ENCODE assay signal across 18 cellular contexts in the genomic region with DNA sequence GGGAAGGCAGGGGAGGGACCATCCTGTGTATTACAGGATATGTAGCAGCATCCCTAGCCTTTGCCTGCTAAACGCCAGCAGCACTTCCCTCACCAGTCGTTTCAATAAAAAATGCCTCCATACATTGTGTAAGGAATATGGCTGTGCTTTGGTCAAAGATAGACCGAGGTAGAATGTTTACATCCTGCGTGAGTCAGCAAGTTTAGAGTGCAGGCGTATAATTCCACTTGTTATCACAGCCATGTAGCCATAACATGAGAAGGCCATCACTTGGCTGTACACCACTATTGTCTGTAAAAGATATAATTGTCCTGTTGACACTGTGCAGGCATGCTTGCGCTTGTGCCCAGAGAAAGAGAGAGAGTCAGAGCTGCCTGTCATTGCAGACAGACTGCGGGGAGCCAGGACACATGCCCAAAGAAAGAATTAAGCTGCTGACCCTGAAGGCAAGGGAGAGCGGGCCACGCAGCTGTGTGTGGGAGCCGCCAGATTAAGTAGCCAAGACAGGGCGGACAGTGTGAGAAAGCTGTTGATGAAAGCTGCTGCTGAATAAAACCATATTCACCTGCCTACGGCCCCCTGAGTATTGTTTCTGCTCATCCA.
DNase-seq lines count a peak whose midpoint lies in the region; ATAC-seq and TF ChIP-seq lines count a peak whose summit lies in the region.
"Had no signal": no experiment of that assay in that cellular context is flagged by ENCODE, and none has a peak within 500 bp of the region (broad histone marks: within the 10 kb centered on the region; RNA-seq: fewer than 3 reads in every experiment).

No MANE protein-coding gene starts in this region.

- TF ChIP-seq CTCF in fibroblast of villous mesenchyme (IDR thresholded peaks at IDR 0.05; ENCODE audit: insufficient read depth, low read depth, low read length) (no peak), osteocyte (IDR thresholded peaks at IDR 0.05) (no peak)

- no peak overlapping the region for H3K27ac Mint-ChIP-seq in osteocyte (ENCODE audit: unreplicated experiment)
- H3K27ac Mint-ChIP-seq: activated naive CD8-positive, alpha-beta T cell treated with anti-CD3 and anti-CD28 coated beads, Interleukin-2, amount 50 U/mL, for 24 hours; mesothelial cell of epicardium had no signal

- no peak for ATAC-seq in GM18502 (IDR thresholded peaks at IDR 0.05; ENCODE audit: poor library complexity, unreplicated experiment)
- no peak for ATAC-seq in HG02970 (IDR thresholded peaks at IDR 0.05; ENCODE audit: low FRiP score, unreplicated experiment)
- ATAC-seq: activated naive CD8-positive, alpha-beta T cell treated with anti-CD3 and anti-CD28 coated beads, Interleukin-2, amount 50 U/mL, for 24 hours had no signal

- H3K4me1 Mint-ChIP-seq in osteocyte (ENCODE audit: unreplicated experiment) = no peaks in the 10 kb centered on the region
- H3K4me1 Mint-ChIP-seq: activated naive CD8-positive, alpha-beta T cell treated with anti-CD3 and anti-CD28 coated beads, Interleukin-2, amount 50 U/mL, for 24 hours had no signal

- H3K4me3 Mint-ChIP-seq in osteocyte (ENCODE audit: unreplicated experiment) = no peak overlapping the region
- H3K4me3 Mint-ChIP-seq: activated naive CD8-positive, alpha-beta T cell treated with anti-CD3 and anti-CD28 coated beads, Interleukin-2, amount 50 U/mL, for 24 hours; central memory CD8-positive, alpha-beta T cell; mesothelial cell of epicardium had no signal

- DNase-seq in COR-L47 (lab: John Stamatoyannopoulos, UW) (peak; percentile 73), NCI-H2227 (lab: John Stamatoyannopoulos, UW; ENCODE audit: unreplicated experiment) (peak; percentile 71), fibroblast of villous mesenchyme (ENCODE audit: low read depth) (peak; percentile 47), osteocyte (ENCODE audit: extremely low spot score, unreplicated experiment) (peak; percentile 49), LoVo (ENCODE audit: low spot score) (no peak), GM19238 (ENCODE audit: insufficient read length, low spot score) (no peak)
- DNase-seq: activated CD4-positive, alpha-beta T cell treated with anti-CD3 and anti-CD28 coated beads, Interleukin-2, amount 50 U/mL, for 48 hours; activated naive CD8-positive, alpha-beta T cell treated with anti-CD3 and anti-CD28 coated beads, Interleukin-2, amount 50 U/mL, for 24 hours; activated T-cell treated with anti-CD3 and anti-CD28 coated beads, Interleukin-2, amount 50 U/mL, for 48 hours; Caco-2; OCI-M1; stimulated activated CD4-positive, alpha-beta T cell treated with anti-CD3 and anti-CD28 coated beads, Interleukin-15, amount 100 ng/mL, for 24 hours had no signal

- no peaks in the 10 kb centered on the region for H3K36me3 Mint-ChIP-seq in osteocyte (ENCODE audit: unreplicated experiment)
- H3K36me3 Mint-ChIP-seq: mesothelial cell of epicardium had no signal

- peaks cover 14% of the 10 kb centered on the region for H3K9me3 Mint-ChIP-seq in osteocyte (ENCODE audit: unreplicated experiment)
- H3K9me3 Mint-ChIP-seq: activated naive CD8-positive, alpha-beta T cell treated with anti-CD3 and anti-CD28 coated beads, Interleukin-2, amount 50 U/mL, for 24 hours; central memory CD8-positive, alpha-beta T cell had no signal

- H3K27me3 Mint-ChIP-seq in osteocyte (ENCODE audit: unreplicated experiment) = peaks cover 12% of the 10 kb centered on the region
- H3K27me3 Mint-ChIP-seq: activated naive CD8-positive, alpha-beta T cell treated with anti-CD3 and anti-CD28 coated beads, Interleukin-2, amount 50 U/mL, for 24 hours; central memory CD8-positive, alpha-beta T cell had no signal

- no peak overlapping the region for H3K4me3 ChIP-seq in fibroblast of villous mesenchyme (ENCODE audit: low read depth, low read length)
- H3K4me3 ChIP-seq: SK-N-MC, vagina had no signal

Comparison
In these comparisons a context has a peak if more than half of its experiments do, and no peak if none do; other contexts are left out.
1. DNase-seq: peak in COR-L47 (single experiment), NCI-H2227 (single experiment), fibroblast of villous mesenchyme (single experiment) and osteocyte (single experiment); none in LoVo (single experiment) and GM19238 (single experiment).